In genomic region chr5:37249820-37250175, GRCh38 we compare ENCODE assay signal across 8 cellular contexts. TPM values are rescaled to one million over a fixed set of nuclear protein-coding genes. Genes with fewer than 3 reads are reported as not detected.
A peak's percentile ranks its signal among the peaks of the same experiment; 100 is the strongest.
DNase-seq lines count a peak whose midpoint lies in the region; ATAC-seq and TF ChIP-seq lines count a peak whose summit lies in the region.

No MANE protein-coding gene starts in this region.

- H3K4me3 ChIP-seq in skeletal muscle cell (ENCODE audit: low read depth, low read length), result peak overlapping the region; percentile 91

- peak overlapping the region; percentile 85 for H3K4me3 Mint-ChIP-seq in WTC11

- intact Hi-C loops in left ventricle myocardium superior (cut with micrococcal nuclease), result no loop called here

- in situ Hi-C loops in ACHN (cut with HindIII; ENCODE audit: low pct_ligation_motif_present, low pct_unique_long_range_greater_than_20kb, low sequenced_read_pairs), result no loop called here

- DNase-seq in WTC11 (ENCODE audit: low spot score) (no peak), left ventricle myocardium superior (no peak), skeletal muscle cell (ENCODE audit: low read depth) (no peak), AG20443 (ENCODE audit: low spot score) (no peak), NK-92 (lab: John Stamatoyannopoulos, UW; ENCODE audit: unreplicated experiment) (no peak), DMS153 (lab: John Stamatoyannopoulos, UW) (no peak), ACHN (no peak)

- peaks cover 13% of the 10 kb centered on the region for H3K9me3 Mint-ChIP-seq in WTC11

- peaks cover 6% of the 10 kb centered on the region; the same call in 1 of the 2 replicates for H3K36me3 Mint-ChIP-seq in WTC11

- H3K27me3 Mint-ChIP-seq in WTC11 (ENCODE audit: low read depth), result peaks cover 8% of the 10 kb centered on the region

- ATAC-seq in GM19351 (IDR thresholded peaks at IDR 0.05; ENCODE audit: unreplicated experiment), result peak; percentile 3
- no peak; the same call in 1 of the 2 replicates for ATAC-seq in WTC11
- ATAC-seq in left ventricle myocardium superior, result peak; percentile 1

- H3K4me1 Mint-ChIP-seq in WTC11, result peaks cover 8% of the 10 kb centered on the region

- POLR2A ChIA-PET in WTC11 (lab: Charles Lee), result interaction anchor here (1.6 to 1.7 kb wide), 2 partner anchors 23 to 505 kb away, joined by 4 to 5 read pairs; no protein-coding TSS in a partner anchor

- H3K27ac Mint-ChIP-seq in WTC11, result peak overlapping the region; percentile 91; the same call in 1 of the 2 replicates

- no peak for TF ChIP-seq CTCF in WTC11 (IDR thresholded peaks at IDR 0.05)

- CTCF ChIA-PET in WTC11 (lab: Charles Lee), result interaction anchor here (0.9 kb wide), 1 partner anchor 52 kb away, joined by 3 read pairs; no protein-coding TSS in a partner anchor

TF ChIP-seq in WTC11, 78 proteins besides CTCF, POLR2A, EP300 and RAD21:
- TF ChIP-seq CREM (CRISPR knock-in tag; IDR thresholded peaks at IDR 0.05) (no peak), TP53 (CRISPR knock-in tag; IDR thresholded peaks at IDR 0.05) (0 out of 2 replicates have a peak, but pooled peaks have one; percentile 43), NFATC4 (CRISPR knock-in tag; IDR thresholded peaks at IDR 0.05) (no peak), OVOL2 (CRISPR knock-in tag; IDR thresholded peaks at IDR 0.05; ENCODE audit: borderline replicate concordance) (no peak), FOXJ3 (CRISPR knock-in tag; IDR thresholded peaks at IDR 0.05; ENCODE audit: borderline replicate concordance) (no peak), MYBL2 (CRISPR knock-in tag; IDR thresholded peaks at IDR 0.05) (no peak), ZNF121 (CRISPR knock-in tag; IDR thresholded peaks at IDR 0.05) (no peak), SMAD3 (CRISPR knock-in tag; IDR thresholded peaks at IDR 0.05; ENCODE audit: borderline replicate concordance) (no peak), RORB (CRISPR knock-in tag; IDR thresholded peaks at IDR 0.05) (no peak), TCF7 (CRISPR knock-in tag; IDR thresholded peaks at IDR 0.05; ENCODE audit: low read depth) (no peak), ZNF263 (CRISPR knock-in tag; IDR thresholded peaks at IDR 0.05; ENCODE audit: low read depth) (no peak), ETV6 (CRISPR knock-in tag; IDR thresholded peaks at IDR 0.05) (no peak), TEAD4 (CRISPR knock-in tag; IDR thresholded peaks at IDR 0.05) (no peak), ZNF232 (CRISPR knock-in tag; IDR thresholded peaks at IDR 0.05) (0 out of 2 replicates have a peak, but pooled peaks have one; percentile 19), NR1H2 (CRISPR knock-in tag; IDR thresholded peaks at IDR 0.05) (no peak), EMX1 (CRISPR knock-in tag; IDR thresholded peaks at IDR 0.05) (no peak)
- TF ChIP-seq, protein P1, sequence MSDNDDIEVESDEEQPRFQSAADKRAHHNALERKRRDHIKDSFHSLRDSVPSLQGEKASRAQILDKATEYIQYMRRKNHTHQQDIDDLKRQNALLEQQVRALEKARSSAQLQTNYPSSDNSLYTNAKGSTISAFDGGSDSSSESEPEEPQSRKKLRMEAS (CRISPR knock-in tag; IDR thresholded peaks at IDR 0.05), result peak; percentile 82
- TF ChIP-seq, protein P2, sequence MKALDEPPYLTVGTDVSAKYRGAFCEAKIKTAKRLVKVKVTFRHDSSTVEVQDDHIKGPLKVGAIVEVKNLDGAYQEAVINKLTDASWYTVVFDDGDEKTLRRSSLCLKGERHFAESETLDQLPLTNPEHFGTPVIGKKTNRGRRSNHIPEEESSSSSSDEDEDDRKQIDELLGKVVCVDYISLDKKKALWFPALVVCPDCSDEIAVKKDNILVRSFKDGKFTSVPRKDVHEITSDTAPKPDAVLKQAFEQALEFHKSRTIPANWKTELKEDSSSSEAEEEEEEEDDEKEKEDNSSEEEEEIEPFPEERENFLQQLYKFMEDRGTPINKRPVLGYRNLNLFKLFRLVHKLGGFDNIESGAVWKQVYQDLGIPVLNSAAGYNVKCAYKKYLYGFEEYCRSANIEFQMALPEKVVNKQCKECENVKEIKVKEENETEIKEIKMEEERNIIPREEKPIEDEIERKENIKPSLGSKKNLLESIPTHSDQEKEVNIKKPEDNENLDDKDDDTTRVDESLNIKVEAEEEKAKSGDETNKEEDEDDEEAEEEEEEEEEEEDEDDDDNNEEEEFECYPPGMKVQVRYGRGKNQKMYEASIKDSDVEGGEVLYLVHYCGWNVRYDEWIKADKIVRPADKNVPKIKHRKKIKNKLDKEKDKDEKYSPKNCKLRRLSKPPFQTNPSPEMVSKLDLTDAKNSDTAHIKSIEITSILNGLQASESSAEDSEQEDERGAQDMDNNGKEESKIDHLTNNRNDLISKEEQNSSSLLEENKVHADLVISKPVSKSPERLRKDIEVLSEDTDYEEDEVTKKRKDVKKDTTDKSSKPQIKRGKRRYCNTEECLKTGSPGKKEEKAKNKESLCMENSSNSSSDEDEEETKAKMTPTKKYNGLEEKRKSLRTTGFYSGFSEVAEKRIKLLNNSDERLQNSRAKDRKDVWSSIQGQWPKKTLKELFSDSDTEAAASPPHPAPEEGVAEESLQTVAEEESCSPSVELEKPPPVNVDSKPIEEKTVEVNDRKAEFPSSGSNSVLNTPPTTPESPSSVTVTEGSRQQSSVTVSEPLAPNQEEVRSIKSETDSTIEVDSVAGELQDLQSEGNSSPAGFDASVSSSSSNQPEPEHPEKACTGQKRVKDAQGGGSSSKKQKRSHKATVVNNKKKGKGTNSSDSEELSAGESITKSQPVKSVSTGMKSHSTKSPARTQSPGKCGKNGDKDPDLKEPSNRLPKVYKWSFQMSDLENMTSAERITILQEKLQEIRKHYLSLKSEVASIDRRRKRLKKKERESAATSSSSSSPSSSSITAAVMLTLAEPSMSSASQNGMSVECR (CRISPR knock-in tag; IDR thresholded peaks at IDR 0.05; ENCODE audit: borderline replicate concordance), result no peak; the same call in 1 of the 2 replicates

RNA-seq across cellular contexts. Expression of gene CPLANE1, which starts 0.6 kb away (rescaled TPM):
- total RNA-seq in WTC11 (2021) (4.8 to 6.5 TPM (median 5.7 TPM) in 3 replicates), left ventricle myocardium superior (10.3 TPM)
